21 cellular contexts compared by ENCODE assay signal in genomic region chr2:205274801-205275200, GRCh38.
DNase-seq lines count a peak whose midpoint lies in the region; ATAC-seq and TF ChIP-seq lines count a peak whose summit lies in the region.
"Had no signal": no experiment of that assay in that cellular context is flagged by ENCODE, and none has a peak within 500 bp of the region (broad histone marks: within the 10 kb centered on the region; RNA-seq: fewer than 3 reads in every experiment).

No MANE protein-coding gene starts in this region.

- H3K36me3 ChIP-seq in endodermal cell (ENCODE audit: control insufficient read depth, insufficient read depth, low read length) (no peaks in the 10 kb centered on the region), sigmoid colon (no peaks in the 10 kb centered on the region)
- H3K36me3 ChIP-seq: BLaER1, SJSA1 had no signal

- H2BK12ac ChIP-seq in H9 (ENCODE audit: insufficient read length, low read depth, low read length), result no peak overlapping the region

- WGBS in H9 (ENCODE audit: extremely low coverage, insufficient read length, low lambda C conversion rate), result no CpG with 5 or more reads among the region's 3 CpGs
- 54% methylated on average over 3 of the region's 3 CpGs; no CpG with 5 or more reads in 1 of the 2 experiments for WGBS in endodermal cell (ENCODE audit: insufficient coverage in 1 of 2, insufficient read length in 1 of 2), 2 experiments
- 9 to 34% methylated on average over 3 of the region's 3 CpGs for WGBS in sigmoid colon, 2 donors

- H4K20me1 ChIP-seq in H9 (ENCODE audit: control insufficient read depth, insufficient read depth, insufficient read length), result no peaks in the 10 kb centered on the region
- H4K20me1 ChIP-seq: BLaER1 had no signal

- H3K27me3 ChIP-seq in H9 (ENCODE audit: insufficient read depth, low read length), result no peaks in the 10 kb centered on the region
- no peaks in the 10 kb centered on the region for H3K27me3 ChIP-seq in endodermal cell (ENCODE audit: control insufficient read depth, insufficient read depth, low read length, poor library complexity, severe bottlenecking)
- H3K27me3 ChIP-seq in sigmoid colon, result no peaks in the 10 kb centered on the region
- H3K27me3 ChIP-seq: BLaER1, SJSA1 had no signal

- H3K4me3 Mint-ChIP-seq in H9, result no peak overlapping the region
- no peak overlapping the region for H3K4me3 Mint-ChIP-seq in endodermal cell
- H3K4me3 Mint-ChIP-seq: CD4-positive, CD25-positive, alpha-beta regulatory T cell; IgD-negative memory B cell had no signal

- H3K36me3 Mint-ChIP-seq in H9 (ENCODE audit: insufficient read depth in 1 of 3, low read depth in 3 of 3), result peaks cover 3 to 8% (median 4%) of the 10 kb centered on the region in 3 experiments; a peak in 5 of 7 replicates
- H3K36me3 Mint-ChIP-seq in endodermal cell (ENCODE audit: low read depth), result no peaks in the 10 kb centered on the region
- H3K36me3 Mint-ChIP-seq: CD4-positive, CD25-positive, alpha-beta regulatory T cell; IgD-negative memory B cell had no signal

- peaks cover 45 to 55% of the 10 kb centered on the region in 2 experiments for H3K4me1 Mint-ChIP-seq in H9
- peaks cover 27% of the 10 kb centered on the region for H3K4me1 Mint-ChIP-seq in endodermal cell
- H3K4me1 Mint-ChIP-seq: CD4-positive, CD25-positive, alpha-beta regulatory T cell; IgD-negative memory B cell had no signal

- no peak overlapping the region for H2AFZ ChIP-seq in H9 (ENCODE audit: low read length)

- no peaks in the 10 kb centered on the region for H3K79me2 ChIP-seq in H9 (ENCODE audit: insufficient read depth, low read length)

- peaks cover 10% of the 10 kb centered on the region; the same call in 1 of the 2 replicates for H3K4me1 ChIP-seq in H9 (ENCODE audit: insufficient read depth, low read length)
- peaks cover 6% of the 10 kb centered on the region for H3K4me1 ChIP-seq in endodermal cell (ENCODE audit: control insufficient read depth, insufficient read depth, low read length)
- H3K4me1 ChIP-seq in sigmoid colon, result peaks cover 0 to 17% (median 7%) of the 10 kb centered on the region in 4 donors
- H3K4me1 ChIP-seq: BLaER1, SJSA1 had no signal

- H3K23ac ChIP-seq in H9 (ENCODE audit: insufficient read length, low read depth, low read length), result no peak overlapping the region

- DNase-seq in DMS53 (lab: John Stamatoyannopoulos, UW) (peak; percentile 75), H9 (no peak), NCI-H1930 (lab: John Stamatoyannopoulos, UW) (peak; percentile 34 to 57), endodermal cell (no peak), sigmoid colon (no peak), NCI-H748 treated with DMSO at 0.1 percent for 48 hours (lab: John Stamatoyannopoulos, UW) (no peak), erythroblast (lab: John Stamatoyannopoulos, UW) (no peak)
- DNase-seq: CD4-positive, CD25-positive, alpha-beta regulatory T cell; DMS153; MM.1S; NCI-H1694 treated with DMSO at 0.1 percent for 48 hours; NCI-H2107; NCI-H526; PC-3; Right ventricle myocardium superior; T-helper 2 cell had no signal

- no peak for ATAC-seq in GM18505 (IDR thresholded peaks at IDR 0.05; ENCODE audit: unreplicated experiment)
- ATAC-seq: PC-3 had no signal

- H3K27me3 Mint-ChIP-seq in H9 (ENCODE audit: low read depth) (no peaks in the 10 kb centered on the region), endodermal cell (ENCODE audit: insufficient read depth) (no peaks in the 10 kb centered on the region)

- no peak overlapping the region for H3K4me2 ChIP-seq in H9 (ENCODE audit: insufficient read depth, insufficient read length, low read length)
- H3K4me2 ChIP-seq: BLaER1, KMS-11 had no signal

- H3K9me3 Mint-ChIP-seq in H9 (no peaks in the 10 kb centered on the region; a peak in 1 of 5 replicates), endodermal cell (no peaks in the 10 kb centered on the region)
- H3K9me3 Mint-ChIP-seq: IgD-negative memory B cell had no signal

- H3K18ac ChIP-seq in H9 (ENCODE audit: insufficient read length, low read depth, low read length), result no peak overlapping the region

- TF ChIP-seq POLR2A in sigmoid colon (IDR thresholded peaks at IDR 0.05), result no peak
- no peak for TF ChIP-seq POLR2A in erythroblast (IDR thresholded peaks at IDR 0.05; ENCODE audit: low read length)
- TF ChIP-seq POLR2A in GM18505 (IDR thresholded peaks at IDR 0.05; ENCODE audit: borderline replicate concordance, extremely low read depth, insufficient read depth, insufficient read length), result no peak

- H3K9ac ChIP-seq in H9 (ENCODE audit: extremely low read depth, insufficient read length, low read length), result no peak overlapping the region
- no peak overlapping the region for H3K9ac ChIP-seq in endodermal cell (ENCODE audit: extremely low read depth, low read length, poor library complexity, severe bottlenecking)
- H3K9ac ChIP-seq: BLaER1, KMS-11 had no signal

- H3K56ac ChIP-seq in H9 (ENCODE audit: insufficient read length, low read depth, low read length), result no peak overlapping the region

- no peak overlapping the region for H3K27ac ChIP-seq in H9 (ENCODE audit: insufficient read length, low read depth, low read length)
- H3K27ac ChIP-seq in endodermal cell (ENCODE audit: low read depth, low read length), result no peak overlapping the region
- H3K27ac ChIP-seq in sigmoid colon, result no peak overlapping the region
- H3K27ac ChIP-seq: BLaER1, KMS-11, SJSA1 had no signal

- H3K27ac Mint-ChIP-seq in H9 (peak overlapping the region in 2 of 3 experiments; percentile 52 to 89; a peak in 4 of 7 replicates), endodermal cell (peak overlapping the region; percentile 9)
- H3K27ac Mint-ChIP-seq: CD4-positive, CD25-positive, alpha-beta regulatory T cell; IgD-negative memory B cell had no signal

- no peak overlapping the region for H2BK15ac ChIP-seq in H9 (ENCODE audit: low read depth, low read length)

- H4K8ac ChIP-seq in H9 (replicated peaks; ENCODE audit: insufficient read length, low read depth, low read length), result no peak overlapping the region

- TF ChIP-seq CTCF in H9 (conservative IDR thresholded peaks at IDR 0.05) (no peak), endodermal cell (conservative IDR thresholded peaks at IDR 0.05) (no peak), sigmoid colon (IDR thresholded peaks at IDR 0.05) (no peak)

- H3K23me2 ChIP-seq in H9 (ENCODE audit: insufficient read length, low read depth, low read length, poor library complexity, severe bottlenecking), result no peaks in the 10 kb centered on the region

- no peak overlapping the region for H3T11ph ChIP-seq in H9 (ENCODE audit: low read length)

- H4K91ac ChIP-seq in H9 (ENCODE audit: insufficient read length, low read depth, low read length), result no peak overlapping the region

- H2BK5ac ChIP-seq in H9 (ENCODE audit: insufficient read length, low read length), result no peak overlapping the region

- H2AK5ac ChIP-seq in H9 (ENCODE audit: insufficient read length, low read length), result no peak overlapping the region

- H4K5ac ChIP-seq in H9 (ENCODE audit: insufficient read length, low read depth, low read length), result no peak overlapping the region

- no peak for TF ChIP-seq EP300 in sigmoid colon (IDR thresholded peaks at IDR 0.05)

- H3K4ac ChIP-seq in H9 (ENCODE audit: low read depth, low read length), result no peak overlapping the region

- intact Hi-C loops in sigmoid colon (cut with DNase I), result no loop called here

- H3K79me1 ChIP-seq in H9 (ENCODE audit: insufficient read depth, low read depth, low read length, poor library complexity, severe bottlenecking), result no peaks in the 10 kb centered on the region

- no peak overlapping the region for H3K14ac ChIP-seq in H9 (ENCODE audit: insufficient read depth, low read length)

- no peak overlapping the region for H2BK120ac ChIP-seq in H9 (ENCODE audit: low read depth, low read length, poor library complexity, severe bottlenecking)

- H3K4me3 ChIP-seq in endodermal cell (ENCODE audit: low read length) (no peak overlapping the region), sigmoid colon (no peak overlapping the region)
- H3K4me3 ChIP-seq: BLaER1, SJSA1 had no signal

- no peak overlapping the region for H2BK20ac ChIP-seq in H9 (ENCODE audit: low read depth, low read length, poor library complexity, severe bottlenecking)

- H3K9me3 ChIP-seq in H9 (ENCODE audit: control insufficient read depth, low read depth, low read length) (no peaks in the 10 kb centered on the region), endodermal cell (ENCODE audit: control insufficient read depth, low read length) (no peaks in the 10 kb centered on the region), sigmoid colon (no peaks in the 10 kb centered on the region)
- H3K9me3 ChIP-seq: BLaER1, SJSA1 had no signal

Comparison
In these comparisons a context has a peak if more than half of its experiments do, and no peak if none do; other contexts are left out.
1. DNase-seq: peak in DMS53 (single experiment) and NCI-H1930 (2 of 2); none in H9 (single experiment), endodermal cell (single experiment), sigmoid colon (single experiment), NCI-H748 treated with DMSO at 0.1 percent for 48 hours (single experiment) and erythroblast (0 of 2).